In the genomic region with DNA sequence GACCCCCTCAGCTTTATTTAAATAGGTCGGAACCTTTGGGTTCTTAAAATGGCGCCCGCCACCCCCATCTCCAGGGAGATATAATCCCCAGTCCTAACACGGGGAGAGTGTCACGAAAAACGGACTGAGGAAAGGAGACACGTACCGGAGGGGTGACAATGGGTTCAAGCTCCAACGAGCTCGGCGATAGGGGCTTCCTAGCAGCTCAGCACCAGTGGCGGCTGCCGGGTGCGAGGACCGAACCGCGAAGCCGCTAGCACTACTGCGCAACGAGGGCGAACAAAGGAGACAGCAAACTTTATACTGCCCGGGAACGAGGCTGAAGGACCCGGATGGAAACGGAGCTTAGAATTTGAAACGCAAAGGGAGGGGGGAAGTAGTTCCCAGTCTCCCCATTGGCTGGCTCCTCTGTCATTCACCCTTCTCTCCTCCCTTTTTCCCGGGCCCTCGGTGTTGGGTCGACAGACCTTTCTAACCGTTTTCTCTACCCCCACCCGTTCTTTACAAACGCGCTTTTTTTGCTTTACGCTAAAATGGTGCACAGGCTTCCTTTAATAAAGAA, we compare ENCODE assay signal across 8 cellular contexts. TPM values are rescaled to one million over a fixed set of nuclear protein-coding genes. Genes with fewer than 3 reads are reported as not detected.
A peak's percentile ranks its signal among the peaks of the same experiment; 100 is the strongest.
DNase-seq lines count a peak whose midpoint lies in the region; ATAC-seq, FAIRE-seq and TF ChIP-seq lines count a peak whose summit lies in the region.

A gene (minus strand): TSS at position 274 of the 562 bp plus-strand sequence. CDS start 1,298 bp downstream, outside the sequence.

- DNase-seq in D721Med (ENCODE audit: insufficient read length, low spot score) (peak; percentile 36), HuH-7.5 (ENCODE audit: low spot score) (peak; percentile 60), OCI-LY7 (ENCODE audit: low spot score) (peak; percentile 93), activated T-cell treated with anti-CD3 and anti-CD28 coated beads for 1 hour (ENCODE audit: low read depth) (peak; percentile 82), epithelial cell of esophagus (ENCODE audit: low read depth) (peak; percentile 89), mucosa of descending colon (peak; percentile 85 to 95 (median 87))
- peak; percentile 77 for DNase-seq in stimulated activated CD8-positive, alpha-beta memory T cell treated with anti-CD3 and anti-CD28 coated beads, Interleukin-4, amount 100 ng/mL, for 24 hours (ENCODE audit: low read depth)

- 0 out of 2 replicates have a peak, but pooled peaks cover 4% of the 10 kb centered on the region for H4K20me1 ChIP-seq in OCI-LY7 (ENCODE audit: insufficient read depth, low read length)

- peak; percentile 78 for FAIRE-seq in D721Med (lab: Jason Lieb, UNC)

- ATAC-seq in GM21526 (IDR thresholded peaks at IDR 0.05; ENCODE audit: low FRiP score, unreplicated experiment) (peak; percentile 92), mucosa of descending colon (peak; percentile 99)

- H3K36me3 ChIP-seq in OCI-LY7 (ENCODE audit: insufficient read depth, low read length) = peaks cover 49% of the 10 kb centered on the region
- no peaks in the 10 kb centered on the region for H3K36me3 ChIP-seq in mucosa of descending colon (ENCODE audit: low read depth)

- H3K4me1 ChIP-seq in OCI-LY7 (ENCODE audit: insufficient read depth, low read length, poor library complexity, severe bottlenecking) (peaks cover 11% of the 10 kb centered on the region), mucosa of descending colon (ENCODE audit: low read depth) (no peaks in the 10 kb centered on the region)

- H2AFZ ChIP-seq in OCI-LY7 (ENCODE audit: low read length) = peak within 1 kb of the TSS; percentile 91; the same call in 1 of the 2 replicates

- intact Hi-C loops in OCI-LY7 (cut with micrococcal nuclease; ENCODE audit: unreplicated experiment) (loop anchor here (2.0 kb wide), 2 partner anchors 30 to 100 kb away; a partner anchor contains a TSS), mucosa of descending colon (cut with DNase I, micrococcal nuclease) (no loop called here)

- H3K4me2 ChIP-seq in OCI-LY7 (ENCODE audit: low read length) = peak within 1 kb of the TSS; percentile 88

- CTCF ChIA-PET in OCI-LY7 (lab: Charles Lee; ENCODE audit: unreplicated experiment) = no interaction called here

- no TSS peak for BruUV-seq in OCI-LY7 (replicated peaks; lab: Mats Ljungman, UMichigan)

- POLR2A ChIA-PET in OCI-LY7 (lab: Charles Lee) = interaction anchor here (0.6 to 3.4 kb wide), 11 partner anchors 9 to 735 kb away, joined by 3 to 16 read pairs (median 4); no protein-coding TSS in a partner anchor

- no peak for TF ChIP-seq CTCF in D721Med (IDR thresholded peaks at IDR 0.05; ENCODE audit: insufficient read depth, missing control alignments)
- no peak for TF ChIP-seq CTCF in OCI-LY7 (conservative IDR thresholded peaks at IDR 0.05; ENCODE audit: low read length)
- no peak for TF ChIP-seq CTCF in epithelial cell of esophagus (IDR thresholded peaks at IDR 0.05; ENCODE audit: insufficient read depth, low read depth, low read length, missing control alignments)
- no peak for TF ChIP-seq CTCF in mucosa of descending colon (IDR thresholded peaks at IDR 0.05)

- H3K4me3 ChIP-seq in OCI-LY7 (ENCODE audit: low read depth, low read length, poor library complexity, severe bottlenecking) (peak within 1 kb of the TSS; percentile 99), epithelial cell of esophagus (ENCODE audit: low read length) (peak within 1 kb of the TSS; percentile 73), mucosa of descending colon (peak within 1 kb of the TSS; percentile 59)

- peak within 1 kb of the TSS; percentile 79 for H3K27ac ChIP-seq in OCI-LY7 (ENCODE audit: low read depth, low read length, poor library complexity, severe bottlenecking)

- H3K79me2 ChIP-seq in OCI-LY7 (ENCODE audit: insufficient read depth, low read depth, low read length) = peaks cover 44% of the 10 kb centered on the region

- H3K9me3 ChIP-seq in OCI-LY7 (ENCODE audit: low read length) = no peaks in the 10 kb centered on the region
- H3K9me3 ChIP-seq in mucosa of descending colon = no peaks in the 10 kb centered on the region

- H3K9me2 ChIP-seq in OCI-LY7 (ENCODE audit: insufficient read depth, low read length) = no peaks in the 10 kb centered on the region

RNA-seq across cellular contexts. Expression of the gene that starts here (rescaled TPM):
- total RNA-seq in OCI-LY7 (2014; rRNA removed; shearing (Covaris generic)) = 321 and 394 TPM in 2 replicates
- total RNA-seq in OCI-LY7 (2022) = 342 and 367 TPM in 2 replicates
- total RNA-seq in mucosa of descending colon = 100 to 1,000 TPM; 101 to 144 (median 122) TPM

Comparison
In these comparisons a context has a peak if more than half of its experiments do, and no peak if none do; other contexts are left out.
1. Peak in every context shown above with its lines: DNase-seq, ATAC-seq, H3K4me3 ChIP-seq and H3K27ac ChIP-seq.
2. DNase-seq: peak in every context shown above with its lines; median percentile 93 in OCI-LY7; 89 in epithelial cell of esophagus; 87 in mucosa of descending colon; 82 in activated T-cell treated with anti-CD3 and anti-CD28 coated beads for 1 hour; 77 in stimulated activated CD8-positive, alpha-beta memory T cell treated with anti-CD3 and anti-CD28 coated beads, Interleukin-4, amount 100 ng/mL, for 24 hours; 60 in HuH-7.5; 36 in D721Med.